26 cellular contexts compared by ENCODE assay signal in genomic region chr1:30726254-30726653, GRCh38. TPM values are rescaled to one million over a fixed set of nuclear protein-coding genes. Genes with fewer than 3 reads are reported as not detected.
A peak's percentile ranks its signal among the peaks of the same experiment; 100 is the strongest.
DNase-seq lines count a peak whose midpoint lies in the region; ATAC-seq and TF ChIP-seq lines count a peak whose summit lies in the region.
"Had no signal": no experiment of that assay in that cellular context is flagged by ENCODE, and none has a peak within 500 bp of the region (broad histone marks: within the 10 kb centered on the region; RNA-seq: fewer than 3 reads in every experiment).

No MANE protein-coding gene starts in this region.

- H3K27ac Mint-ChIP-seq in nephron progenitor cell (peak overlapping the region; percentile 59), T-cell (no peak overlapping the region)
- H3K27ac Mint-ChIP-seq: B cell had no signal

- H3K9me3 Mint-ChIP-seq in nephron progenitor cell (no peaks in the 10 kb centered on the region), T-cell (no peaks in the 10 kb centered on the region)

- no peaks in the 10 kb centered on the region for H3K4me1 ChIP-seq in GM23248 (ENCODE audit: insufficient read depth)

- no peak overlapping the region for H2AFZ ChIP-seq in GM23248

- H3K79me2 ChIP-seq in GM23248 (ENCODE audit: insufficient read depth), result no peaks in the 10 kb centered on the region

- in situ Hi-C loops in GM23248 (cut with MboI), result no loop called here

- 70 to 76% methylated on average over 8 of the region's 8 CpGs for WGBS in GM23248 (ENCODE audit: low coverage in 1 of 2, low lambda C conversion rate in 2 of 2, missing lambda C conversion rate in 2 of 2), 2 experiments

- H4K20me1 ChIP-seq in GM23248 (ENCODE audit: insufficient read depth), result no peaks in the 10 kb centered on the region

- H3F3A ChIP-seq in GM23248 (ENCODE audit: insufficient read depth), result no peaks in the 10 kb centered on the region

- intact Hi-C loops in dorsolateral prefrontal cortex (cut with DNase I), result no loop called here

- no peak for TF ChIP-seq CTCF in dorsolateral prefrontal cortex (IDR thresholded peaks at IDR 0.05 in 54 of 56, conservative IDR thresholded peaks at IDR 0.05 in 2 of 56; ENCODE audit: low read depth in 1 of 56, partially characterized antibody in 56 of 56)
- no peak for TF ChIP-seq CTCF in nephron progenitor cell (IDR thresholded peaks at IDR 0.05)

- peaks cover 61% of the 10 kb centered on the region for H3K4me1 Mint-ChIP-seq in nephron progenitor cell
- peaks cover 25 to 48% (median 32%) of the 10 kb centered on the region in 3 donors for H3K4me1 Mint-ChIP-seq in T-cell

- no peaks in the 10 kb centered on the region for H3K9me3 ChIP-seq in GM23248 (ENCODE audit: low read depth)
- H3K9me3 ChIP-seq: SJSA1 had no signal

- H3K4me2 ChIP-seq in GM23248 (ENCODE audit: unreplicated experiment), result no peak overlapping the region

- H3K36me3 Mint-ChIP-seq in nephron progenitor cell (ENCODE audit: low read depth) (no peaks in the 10 kb centered on the region), T-cell (peaks cover 10% of the 10 kb centered on the region)

- no peak overlapping the region for H3K9ac ChIP-seq in GM23248

- H3K27ac ChIP-seq in dorsolateral prefrontal cortex, result peak overlapping the region in 55 of 59 donors; percentile 0 to 100 (median 77)
- H3K27ac ChIP-seq in GM23248, result no peak overlapping the region
- H3K27ac ChIP-seq: 22Rv1, SJSA1 had no signal

- H3K4me3 Mint-ChIP-seq in nephron progenitor cell, result no peak overlapping the region
- H3K4me3 Mint-ChIP-seq in T-cell, result no peak overlapping the region
- H3K4me3 Mint-ChIP-seq: B cell had no signal

- H3K4me3 ChIP-seq in dorsolateral prefrontal cortex (no peak overlapping the region), GM23248 (no peak overlapping the region)
- H3K4me3 ChIP-seq: SJSA1 had no signal

- H3K27me3 ChIP-seq in dorsolateral prefrontal cortex, result no peaks in the 10 kb centered on the region
- H3K27me3 ChIP-seq in GM23248 (replicated peaks; ENCODE audit: insufficient read depth), result peaks cover 5% of the 10 kb centered on the region; the same call in 1 of the 2 replicates
- H3K27me3 ChIP-seq: SJSA1 had no signal

- CTCF ChIA-PET in T-cell (lab: Charles Lee), result interaction anchor here (0.5 to 0.7 kb wide), 3 partner anchors 9 to 1675 kb away, joined by 3 to 4 read pairs (median 4); no protein-coding TSS in a partner anchor

- H3K36me3 ChIP-seq in GM23248 (ENCODE audit: low read depth), result no peaks in the 10 kb centered on the region
- H3K36me3 ChIP-seq: SJSA1 had no signal

- H3K27me3 Mint-ChIP-seq in nephron progenitor cell (ENCODE audit: low read depth, poor library complexity) (no peaks in the 10 kb centered on the region), T-cell (no peaks in the 10 kb centered on the region)
- H3K27me3 Mint-ChIP-seq: B cell had no signal

- peak; percentile 58 for DNase-seq in NCI-H2171 treated with DMSO at 0.1 percent for 48 hours (lab: John Stamatoyannopoulos, UW)
- no peak for DNase-seq in NCI-H2171 (lab: John Stamatoyannopoulos, UW)
- DNase-seq in dorsolateral prefrontal cortex, result no peak
- no peak for DNase-seq in nephron progenitor cell
- DNase-seq in T-cell, result no peak
- no peak for DNase-seq in GM23248
- no peak for DNase-seq in GOT3 (lab: John Stamatoyannopoulos, UW)
- DNase-seq: DMS153, DND-41, H7, Kasumi-1, NCI-H1092 treated with DMSO at 0.1 percent for 48 hours, NCI-H1436, NCI-H187, NCI-H2081 treated with DMSO at 0.1 percent for 48 hours, NCI-H446, NCI-H524 treated with DMSO at 0.1 percent for 48 hours, Right ventricle myocardium superior, RPMI8226 had no signal

- no peaks in the 10 kb centered on the region for H3K9me2 ChIP-seq in GM23248 (ENCODE audit: insufficient read depth)

- POLR2A ChIA-PET in T-cell (lab: Charles Lee), result interaction anchor here in 1 of 2 donors (0.6 to 0.8 kb wide), 2 partner anchors 9 to 50 kb away, joined by 3 to 4 read pairs; no protein-coding TSS in a partner anchor

- ATAC-seq in T-cell (replicated peaks in 1 of 4) (no peak), GM21515 (IDR thresholded peaks at IDR 0.05; ENCODE audit: unreplicated experiment) (no peak)
- ATAC-seq: HepG2 had no signal

RNA-seq across cellular contexts. Expression of gene MATN1, which starts 2.9 kb away (rescaled TPM):
- total RNA-seq in dorsolateral prefrontal cortex, result 1 to 10 TPM in 16 of 120 experiments, under 1 TPM in 94, not detected in 10; 0.11 to 2.4 (median 0.50) TPM
- total RNA-seq in T-cell, result 1 to 10 TPM in 2 of 5 donors, under 1 TPM in 3; 0.20 to 5.5 (median 0.60) TPM
- 0.32 TPM in 1 of 2 replicates, not detected in the other for total RNA-seq in GM23248 (2014; rRNA removed; shearing (Covaris generic))
- polyA plus RNA-seq in GM23248 (2016; fragmentation: Nextera tagmentation; extraction: Ambion mirVana), result 0.11 TPM in 1 of 2 replicates, not detected in the other
- total RNA-seq: HT1080, M059J, Right ventricle myocardium superior had no signal

RNA-seq across cellular contexts. Expression of gene LAPTM5, which starts 31.3 kb away (rescaled TPM):
- total RNA-seq in dorsolateral prefrontal cortex (100 to 1,000 TPM in 2 of 120 experiments, 10 to 100 TPM in 116, 1 to 10 TPM in 2; 8.8 to 116 (median 32.9) TPM), T-cell (100 to 1,000 TPM; 529 to 586 (median 559) TPM)
- not detected in 2 replicates for total RNA-seq in GM23248 (2014; rRNA removed; shearing (Covaris generic))
- 0.36 and 0.74 TPM in 2 replicates for polyA plus RNA-seq in GM23248 (2016; fragmentation: Nextera tagmentation; extraction: Ambion mirVana)
- total RNA-seq: SJSA1 had no signal
